Comparison of ENCODE assay signal across 19 cellular contexts in genomic region chr12:102009796-102010195, GRCh38. TPM values are rescaled to one million over a fixed set of nuclear protein-coding genes. Genes with fewer than 3 reads are reported as not detected.
A peak's percentile ranks its signal among the peaks of the same experiment; 100 is the strongest.
DNase-seq lines count a peak whose midpoint lies in the region; ATAC-seq, FAIRE-seq and TF ChIP-seq lines count a peak whose summit lies in the region.
"Had no signal": no experiment of that assay in that cellular context is flagged by ENCODE, and none has a peak within 500 bp of the region (broad histone marks: within the 10 kb centered on the region; RNA-seq: fewer than 3 reads in every experiment).

No MANE protein-coding gene starts in this region.

- TF ChIP-seq RAD21 in K562 (CRISPR knock-in tag; conservative IDR thresholded peaks at IDR 0.05 in 1 of 2, IDR thresholded peaks at IDR 0.05 in 1 of 2) = no peak

- H3K27ac ChIP-seq in DOHH2 (ENCODE audit: low read depth, low read length) = peak overlapping the region; percentile 56; the same call in 1 of the 2 replicates
- H3K27ac ChIP-seq in K562 (ENCODE audit: extremely low read depth, low read depth, low read length) = no peak overlapping the region
- H3K27ac ChIP-seq in SJCRH30 = no peak overlapping the region
- H3K27ac ChIP-seq: coronary artery, lower lobe of right lung had no signal

- H3K4me3 ChIP-seq in DOHH2 (ENCODE audit: low read length) = peak overlapping the region; percentile 54
- H3K4me3 ChIP-seq in K562 = no peak overlapping the region
- no peak overlapping the region for H3K4me3 ChIP-seq in SJCRH30
- H3K4me3 ChIP-seq: coronary artery, lower lobe of right lung had no signal

- DNase-seq in K562 (ENCODE audit: extremely low read depth in 1 of 4, low spot score in 3 of 4) (no peak), NCI-H226 (no peak), SJCRH30 (no peak), T-helper 1 cell (no peak)
- DNase-seq: activated CD4-positive, alpha-beta T cell treated with anti-CD3 and anti-CD28 coated beads for 1 hour; activated naive CD4-positive, alpha-beta T cell treated with anti-CD3 and anti-CD28 coated beads for 36 hours; Caco-2; lower lobe of right lung; NCI-H2081; RPMI8226; stimulated activated CD4-positive, alpha-beta T cell treated with anti-CD3 and anti-CD28 coated beads, Interleukin-12 subunit alpha, Interleukin-12 subunit beta, amount 100 ng/mL, for 4 hours had no signal

- no peak overlapping the region for H2AFZ ChIP-seq in K562 (ENCODE audit: low read depth, low read length)

- CTCF ChIA-PET in K562 (lab: Yijun Ruan, JAX; ENCODE audit: low intra/inter-chr PET ratio) = interaction anchor here (0.8 kb wide), 1 partner anchor 196 kb away, joined by 3 read pairs; no protein-coding TSS in a partner anchor

- 28% methylated on average over 3 of the region's 3 CpGs for WGBS in K562 (ENCODE audit: insufficient coverage, low coverage, missing lambda C conversion rate)

- no peak for TF ChIP-seq POLR2A in K562 (conservative IDR thresholded peaks at IDR 0.05)

- no peaks in the 10 kb centered on the region; the same call in 1 of the 2 replicates for H3K9me3 ChIP-seq in DOHH2 (ENCODE audit: control insufficient read depth, insufficient read depth, low read length)
- no peaks in the 10 kb centered on the region for H3K9me3 ChIP-seq in K562 (replicated peaks; ENCODE audit: control insufficient read depth, insufficient read depth, low read depth, low read length)
- no peaks in the 10 kb centered on the region for H3K9me3 ChIP-seq in SJCRH30 (replicated peaks)
- H3K9me3 ChIP-seq: Caco-2, lower lobe of right lung had no signal

- TF ChIP-seq CTCF in DOHH2 (IDR thresholded peaks at IDR 0.05; ENCODE audit: low read depth, low read length, poor library complexity, severe bottlenecking) = no peak
- no peak for TF ChIP-seq CTCF in K562 (IDR thresholded peaks at IDR 0.05 in 2 of 3, conservative IDR thresholded peaks at IDR 0.05 in 1 of 3; ENCODE audit: insufficient read depth in 2 of 3, low read depth in 1 of 3, low read length in 3 of 3)

- ATAC-seq in GM19452 (IDR thresholded peaks at IDR 0.05; ENCODE audit: unreplicated experiment) (peak; percentile 18), HG03135 (IDR thresholded peaks at IDR 0.05; ENCODE audit: unreplicated experiment) (peak; percentile 9), K562 (no peak), GM21786 (IDR thresholded peaks at IDR 0.05; ENCODE audit: unreplicated experiment) (no peak)

- no TSS peak for BruUV-seq in K562 (replicated peaks; lab: Mats Ljungman, UMichigan)

- H4K20me1 ChIP-seq in DOHH2 (ENCODE audit: control insufficient read depth, insufficient read depth, low read depth, low read length) (no peaks in the 10 kb centered on the region), K562 (replicated peaks; ENCODE audit: control insufficient read depth, insufficient read depth, low read length) (no peaks in the 10 kb centered on the region)

- H3K79me2 ChIP-seq in DOHH2 (ENCODE audit: control insufficient read depth, low read length) = no peaks in the 10 kb centered on the region
- no peaks in the 10 kb centered on the region for H3K79me2 ChIP-seq in K562 (ENCODE audit: control insufficient read depth, insufficient read depth, low read length)

- peak; percentile 37 for FAIRE-seq in K562 (lab: Jason Lieb, UNC)
- FAIRE-seq: astrocyte, G401.6, urothelium cell line had no signal

- no peak for TF ChIP-seq EP300 in K562 (IDR thresholded peaks at IDR 0.05; ENCODE audit: low read length)

- no peaks in the 10 kb centered on the region for H3K36me3 ChIP-seq in DOHH2 (ENCODE audit: control insufficient read depth, low read length)
- H3K36me3 ChIP-seq in K562 (ENCODE audit: control insufficient read depth, insufficient read depth, low read length) = no peaks in the 10 kb centered on the region
- no peaks in the 10 kb centered on the region for H3K36me3 ChIP-seq in SJCRH30

- H3K4me1 ChIP-seq in DOHH2 (ENCODE audit: control insufficient read depth, low read length) (peaks cover 19% of the 10 kb centered on the region), K562 (replicated peaks in 1 of 2; ENCODE audit: control insufficient read depth in 2 of 2, insufficient read depth in 2 of 2, low read length in 2 of 2) (no peaks in the 10 kb centered on the region), SJCRH30 (no peaks in the 10 kb centered on the region)
- H3K4me1 ChIP-seq: lower lobe of right lung had no signal

- intact Hi-C loops in K562 (cut with micrococcal nuclease) = no loop called here

- peak overlapping the region; percentile 77 for H3K4me2 ChIP-seq in DOHH2 (ENCODE audit: low read length)
- no peak overlapping the region for H3K4me2 ChIP-seq in K562 (ENCODE audit: insufficient read depth, low read length)

- in situ Hi-C loops in K562 (cut with MboI) = no loop called here

- no peaks in the 10 kb centered on the region for H3K9me2 ChIP-seq in DOHH2 (replicated peaks; ENCODE audit: control insufficient read depth, low read length)

- H3K9me1 ChIP-seq in K562 (ENCODE audit: control insufficient read depth, insufficient read depth, low read length) = no peaks in the 10 kb centered on the region

- H3K9ac ChIP-seq in K562 (ENCODE audit: insufficient read depth in 1 of 2, low read depth in 2 of 2, low read length in 2 of 2) = no peak overlapping the region

- H3K27me3 ChIP-seq in DOHH2 (ENCODE audit: control insufficient read depth, low read length) = no peaks in the 10 kb centered on the region
- H3K27me3 ChIP-seq in K562 (ENCODE audit: control insufficient read depth in 2 of 2, insufficient read depth in 2 of 2, low read length in 2 of 2) = no peaks in the 10 kb centered on the region
- H3K27me3 ChIP-seq in SJCRH30 = no peaks in the 10 kb centered on the region

- no peaks in the 10 kb centered on the region for H3F3A ChIP-seq in DOHH2 (ENCODE audit: control insufficient read depth, insufficient read depth)

- POLR2A ChIA-PET in K562 (lab: Yijun Ruan, JAX) = no interaction called here

TF ChIP-seq in K562, 482 proteins besides CTCF, POLR2A, EP300 and RAD21:
- no peak for TF ChIP-seq CXXC5 (CRISPR knock-in tag; IDR thresholded peaks at IDR 0.05)
- no peak for TF ChIP-seq ZBTB11 (CRISPR knock-in tag; IDR thresholded peaks at IDR 0.05)
- TF ChIP-seq SNIP1 (IDR thresholded peaks at IDR 0.05; ENCODE audit: low read depth) = no peak
- no peak for TF ChIP-seq SRF (CRISPR knock-in tag; IDR thresholded peaks at IDR 0.05)
- no peak for TF ChIP-seq BHLHE40 (IDR thresholded peaks at IDR 0.05; ENCODE audit: low read length)

RNA-seq across cellular contexts. Expression of gene WASHC3, which starts 52.0 kb away (rescaled TPM):
- total RNA-seq in K562 (2011; cell fraction: chromatin; rRNA removed; ENCODE audit: low replicate concordance) = 5.7 and 16.7 TPM in 2 replicates
- 5.0 and 6.8 TPM in 2 replicates for total RNA-seq in K562 (2011; cell fraction: nucleolus; rRNA removed)
- 4.5 and 9.2 TPM in 2 replicates for total RNA-seq in K562 (2011; cell fraction: nucleoplasm; rRNA removed)
- total RNA-seq in K562 (2014; rRNA removed) (19.7 and 22.9 TPM in 2 replicates), K562 (2014; rRNA removed; fragmentation: Illumina TruSeq; extraction: Trizol) (27.5 and 33.4 TPM in 2 replicates), K562 (2015; rRNA removed; fragmentation: Illumina TruSeq; extraction: Trizol) (32.1 and 35.1 TPM in 2 replicates), K562 (2021) (14.1 and 14.3 TPM in 2 replicates)
- polyA plus RNA-seq in K562 (2011; rRNA removed) (43.5 and 52.9 TPM in 2 replicates), K562 (2014; fragmentation: Illumina TruSeq; extraction: Trizol) (49.3 and 54.4 TPM in 2 replicates), K562 (2014; fragmentation: Nextera tagmentation; extraction: Ambion mirVana) (10 to 100 TPM; 67.9 to 74.9 TPM), K562 (2014; rRNA removed) (28.3 and 33.8 TPM in 2 replicates)
- polyA plus RNA-seq in K562 (2011; cell fraction: cytosol; rRNA removed) = 18.9 and 23.4 TPM in 2 replicates
- polyA plus RNA-seq in K562 (2011; cell fraction: nucleus; rRNA removed) = 12.5 and 15.6 TPM in 2 replicates
- polyA plus RNA-seq in K562 (2012) = 26.8 and 34.3 TPM in 2 replicates
- polyA minus RNA-seq in K562 (2011; rRNA and poly(A)+ RNA removed) = 23.2 and 27.8 TPM in 2 replicates
- 14.1 and 14.6 TPM in 2 replicates for polyA minus RNA-seq in K562 (2011; cell fraction: cytosol; rRNA and poly(A)+ RNA removed)
- polyA minus RNA-seq in K562 (2011; cell fraction: nucleus; rRNA and poly(A)+ RNA removed) = 7.1 and 15.3 TPM in 2 replicates
- 33.7 and 38.4 TPM in 2 replicates for total RNA-seq in SJCRH30 (2014; rRNA removed; shearing (Covaris generic))

Comparison
In these comparisons a context has a peak if more than half of its experiments do, and no peak if none do; other contexts are left out.
1. ATAC-seq: peak in GM19452 (single experiment) and HG03135 (single experiment); none in K562 (single experiment) and GM21786 (single experiment).